ENCODE assay signal across 23 cellular contexts in the genomic region with DNA sequence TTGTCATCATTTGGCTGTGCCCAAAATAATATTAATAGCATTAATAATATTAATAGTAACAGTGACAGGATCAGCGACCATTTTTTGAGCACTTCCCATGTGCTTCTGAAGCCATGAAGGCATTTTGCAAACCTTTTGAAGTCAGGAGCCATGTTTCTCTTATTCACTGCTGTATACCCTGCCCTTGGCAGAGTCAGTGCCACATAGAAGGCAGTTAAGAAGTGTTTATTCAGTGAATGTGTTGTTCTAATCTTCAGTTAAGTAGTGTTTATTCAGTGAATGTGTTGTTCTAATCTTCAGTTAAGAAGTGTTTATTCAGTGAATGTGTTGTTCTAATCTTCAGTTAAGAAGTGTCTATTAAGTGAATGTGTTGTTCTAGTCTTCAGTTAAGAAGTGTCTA.
"Had no signal": no experiment of that assay in that cellular context is flagged by ENCODE, and none has a peak within 500 bp of the region (broad histone marks: within the 10 kb centered on the region; RNA-seq: fewer than 3 reads in every experiment).

No MANE protein-coding gene starts in this region.

- H3K27me3 ChIP-seq: body of pancreas, transverse colon, uterus had no signal

- H3K27me3 Mint-ChIP-seq: activated CD4-positive, alpha-beta T cell treated with anti-CD3 and anti-CD28 coated beads, Interleukin-2, amount 10 ng/mL, durations not matched to agents 7 days and 5 days; activated CD8-positive, alpha-beta memory T cell treated with anti-CD3 and anti-CD28 coated beads, Interleukin-2, amount 10 ng/mL, durations not matched to agents 7 days and 5 days; activated CD8-positive, alpha-beta T cell treated with anti-CD3 and anti-CD28 coated beads for 36 hours; activated naive CD8-positive, alpha-beta T cell treated with anti-CD3 and anti-CD28 coated beads, Interleukin-2, amount 50 U/mL, for 24 hours; naive thymus-derived CD8-positive, alpha-beta T cell; stimulated activated naive B cell treated with anti-CD40 and anti-IgM and Interleukin-4, amounts not matched to agents 10 μg/mL and 1 μg/mL and 100 μg/mL, for 72 hours had no signal

- H3K9me3 ChIP-seq: body of pancreas, transverse colon, uterus had no signal

- H3K36me3 Mint-ChIP-seq: activated CD8-positive, alpha-beta memory T cell treated with anti-CD3 and anti-CD28 coated beads, Interleukin-2, amount 10 ng/mL, durations not matched to agents 7 days and 5 days; mesothelial cell of epicardium; naive thymus-derived CD8-positive, alpha-beta T cell; stimulated activated naive B cell treated with anti-CD40 and anti-IgM and Interleukin-4, amounts not matched to agents 10 μg/mL and 1 μg/mL and 100 μg/mL, for 72 hours had no signal

- FAIRE-seq: kidney, TTC549 had no signal

- H3K4me1 ChIP-seq: body of pancreas, transverse colon, uterus had no signal

- H3K9me3 Mint-ChIP-seq: activated CD4-positive, alpha-beta T cell treated with anti-CD3 and anti-CD28 coated beads, Interleukin-2, amount 10 ng/mL, durations not matched to agents 7 days and 5 days; mesothelial cell of epicardium had no signal

- H3K4me3 ChIP-seq: body of pancreas, cardiac muscle cell, transverse colon, uterus had no signal

- H3K36me3 ChIP-seq: cardiac muscle cell, transverse colon, uterus, WERI-Rb-1 had no signal

- H3K27ac ChIP-seq: body of pancreas, cardiac muscle cell, transverse colon, uterus, WERI-Rb-1 had no signal

- H3K4me1 Mint-ChIP-seq: activated CD4-positive, alpha-beta T cell treated with anti-CD3 and anti-CD28 coated beads, Interleukin-2, amount 10 ng/mL, durations not matched to agents 7 days and 5 days; activated CD8-positive, alpha-beta memory T cell treated with anti-CD3 and anti-CD28 coated beads, Interleukin-2, amount 10 ng/mL, durations not matched to agents 7 days and 5 days; activated naive CD8-positive, alpha-beta T cell treated with anti-CD3 and anti-CD28 coated beads, Interleukin-2, amount 50 U/mL, for 24 hours; naive thymus-derived CD8-positive, alpha-beta T cell; stimulated activated naive B cell treated with anti-CD40 and anti-IgM and Interleukin-4, amounts not matched to agents 10 μg/mL and 1 μg/mL and 100 μg/mL, for 72 hours had no signal

- DNase-seq: activated CD4-positive, alpha-beta T cell treated with anti-CD3 and anti-CD28 coated beads, Interleukin-2, amount 10 ng/mL, durations not matched to agents 7 days and 5 days; activated CD4-positive, CD25-positive, alpha-beta regulatory T cell treated with anti-CD3 and anti-CD28 coated beads, Interleukin-2, amount 50 U/mL, for 72 hours; activated CD8-positive, alpha-beta memory T cell treated with anti-CD3 and anti-CD28 coated beads, Interleukin-2, amount 10 ng/mL, durations not matched to agents 7 days and 5 days; activated CD8-positive, alpha-beta T cell treated with anti-CD3 and anti-CD28 coated beads for 36 hours; activated gamma-delta T cell; activated naive CD4-positive, alpha-beta T cell treated with anti-CD3 and anti-CD28 coated beads, Interleukin-2, amount 50 U/mL, for 16 hours; activated naive CD8-positive, alpha-beta T cell treated with anti-CD3 and anti-CD28 coated beads, Interleukin-2, amount 50 U/mL, for 24 hours; body of pancreas; erythroblast; foreskin fibroblast; kidney; naive thymus-derived CD8-positive, alpha-beta T cell; stimulated activated CD4-positive, alpha-beta T cell treated with anti-CD3 and anti-CD28 coated beads, Interleukin-2, amount 100 ng/mL, for 48 hours; stimulated activated CD8-positive, alpha-beta memory T cell treated with anti-CD3 and anti-CD28 coated beads, Interleukin-4, amount 100 ng/mL, for 48 hours; stimulated activated naive B cell treated with anti-CD40 and anti-IgM and Interleukin-4, amounts not matched to agents 10 μg/mL and 1 μg/mL and 100 μg/mL, for 72 hours; transverse colon; uterus; WERI-Rb-1 had no signal

- H3K4me3 Mint-ChIP-seq: activated CD4-positive, alpha-beta T cell treated with anti-CD3 and anti-CD28 coated beads, Interleukin-2, amount 10 ng/mL, durations not matched to agents 7 days and 5 days; activated CD8-positive, alpha-beta memory T cell treated with anti-CD3 and anti-CD28 coated beads, Interleukin-2, amount 10 ng/mL, durations not matched to agents 7 days and 5 days; activated CD8-positive, alpha-beta T cell treated with anti-CD3 and anti-CD28 coated beads for 36 hours; activated naive CD8-positive, alpha-beta T cell treated with anti-CD3 and anti-CD28 coated beads, Interleukin-2, amount 50 U/mL, for 24 hours; activated T-helper 1 cell treated with anti-CD3 and anti-CD28 coated beads, Interleukin-12 subunit alpha, Interleukin-12 subunit beta, Interleukin-2, Interleukin-4 antibody, amounts not matched to agents 30 ng/mL and 10 ng/mL and 1 ng/mL, durations not matched to agents 14 hours and 24 hours and 36 hours; mesothelial cell of epicardium; naive thymus-derived CD8-positive, alpha-beta T cell; stimulated activated naive B cell treated with anti-CD40 and anti-IgM and Interleukin-4, amounts not matched to agents 10 μg/mL and 1 μg/mL and 100 μg/mL, for 72 hours had no signal

- H3K27ac Mint-ChIP-seq: activated CD4-positive, alpha-beta T cell treated with anti-CD3 and anti-CD28 coated beads, Interleukin-2, amount 10 ng/mL, durations not matched to agents 7 days and 5 days; activated CD8-positive, alpha-beta memory T cell treated with anti-CD3 and anti-CD28 coated beads, Interleukin-2, amount 10 ng/mL, durations not matched to agents 7 days and 5 days; activated CD8-positive, alpha-beta T cell treated with anti-CD3 and anti-CD28 coated beads for 36 hours; activated naive CD8-positive, alpha-beta T cell treated with anti-CD3 and anti-CD28 coated beads, Interleukin-2, amount 50 U/mL, for 24 hours; activated T-helper 1 cell treated with anti-CD3 and anti-CD28 coated beads, Interleukin-12 subunit alpha, Interleukin-12 subunit beta, Interleukin-2, Interleukin-4 antibody, amounts not matched to agents 30 ng/mL and 10 ng/mL and 1 ng/mL, durations not matched to agents 14 hours and 24 hours and 36 hours; mesothelial cell of epicardium; naive thymus-derived CD8-positive, alpha-beta T cell; progenitor cell of endocrine pancreas; stimulated activated naive B cell treated with anti-CD40 and anti-IgM and Interleukin-4, amounts not matched to agents 10 μg/mL and 1 μg/mL and 100 μg/mL, for 72 hours had no signal

- ATAC-seq: activated CD8-positive, alpha-beta memory T cell treated with anti-CD3 and anti-CD28 coated beads, Interleukin-2, amount 10 ng/mL, durations not matched to agents 7 days and 5 days; activated CD8-positive, alpha-beta T cell treated with anti-CD3 and anti-CD28 coated beads for 36 hours; activated naive CD8-positive, alpha-beta T cell treated with anti-CD3 and anti-CD28 coated beads, Interleukin-2, amount 50 U/mL, for 24 hours; body of pancreas; naive thymus-derived CD8-positive, alpha-beta T cell; stimulated activated naive B cell treated with anti-CD40 and anti-IgM and Interleukin-4, amounts not matched to agents 10 μg/mL and 1 μg/mL and 100 μg/mL, for 72 hours had no signal
